ENCODE assay signal across 1 cellular context in the genomic region with DNA sequence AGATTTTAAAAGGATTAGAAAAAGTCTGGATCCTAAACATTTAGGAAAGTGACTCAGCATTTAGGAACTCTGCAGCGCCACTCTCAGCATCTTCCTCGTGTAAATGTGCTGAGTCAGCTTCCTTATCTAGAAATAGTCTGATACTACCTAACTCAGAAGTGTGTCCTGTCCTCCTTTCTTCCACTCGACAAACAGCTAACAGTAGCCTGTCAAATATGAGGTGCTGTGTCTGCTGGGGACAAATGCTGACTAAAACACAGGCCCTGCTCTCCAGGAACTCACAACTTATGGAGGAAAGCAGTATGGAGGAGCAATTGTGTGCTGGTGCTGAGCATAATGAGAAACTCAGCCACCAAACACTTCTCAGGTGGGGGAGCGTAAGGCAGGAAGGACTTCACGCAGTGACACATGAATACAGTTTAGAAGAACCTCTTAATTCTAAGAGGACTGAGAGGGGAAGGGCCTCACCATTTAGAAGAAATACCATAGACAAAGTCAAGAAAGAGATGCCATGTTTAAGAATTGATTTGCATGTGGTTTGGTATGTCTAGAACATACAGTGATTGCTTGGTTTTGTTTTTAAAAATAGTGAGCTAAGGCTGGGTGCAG.
A peak's percentile ranks its signal among the peaks of the same experiment; 100 is the strongest.
TF ChIP-seq lines count a peak whose summit lies in the region.

No MANE protein-coding gene starts in this region.

TF ChIP-seq in IMR-90, 13 proteins besides CTCF, POLR2A, EP300 and RAD21:
- no peak for TF ChIP-seq MAZ (IDR thresholded peaks at IDR 0.05; ENCODE audit: borderline replicate concordance, low read depth, low read length)
- TF ChIP-seq BHLHE40 (IDR thresholded peaks at IDR 0.05; ENCODE audit: low read depth, low read length): no peak
- no peak for TF ChIP-seq RCOR1 (IDR thresholded peaks at IDR 0.05; ENCODE audit: insufficient replicate concordance, low read length)
- TF ChIP-seq, protein P1, sequence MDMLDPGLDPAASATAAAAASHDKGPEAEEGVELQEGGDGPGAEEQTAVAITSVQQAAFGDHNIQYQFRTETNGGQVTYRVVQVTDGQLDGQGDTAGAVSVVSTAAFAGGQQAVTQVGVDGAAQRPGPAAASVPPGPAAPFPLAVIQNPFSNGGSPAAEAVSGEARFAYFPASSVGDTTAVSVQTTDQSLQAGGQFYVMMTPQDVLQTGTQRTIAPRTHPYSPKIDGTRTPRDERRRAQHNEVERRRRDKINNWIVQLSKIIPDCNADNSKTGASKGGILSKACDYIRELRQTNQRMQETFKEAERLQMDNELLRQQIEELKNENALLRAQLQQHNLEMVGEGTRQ (IDR thresholded peaks at IDR 0.05; ENCODE audit: low read depth, low read length): no peak
- peak; percentile 100 for TF ChIP-seq MAFK (IDR thresholded peaks at IDR 0.05; ENCODE audit: low read depth, low read length)
- TF ChIP-seq, protein P2, sequence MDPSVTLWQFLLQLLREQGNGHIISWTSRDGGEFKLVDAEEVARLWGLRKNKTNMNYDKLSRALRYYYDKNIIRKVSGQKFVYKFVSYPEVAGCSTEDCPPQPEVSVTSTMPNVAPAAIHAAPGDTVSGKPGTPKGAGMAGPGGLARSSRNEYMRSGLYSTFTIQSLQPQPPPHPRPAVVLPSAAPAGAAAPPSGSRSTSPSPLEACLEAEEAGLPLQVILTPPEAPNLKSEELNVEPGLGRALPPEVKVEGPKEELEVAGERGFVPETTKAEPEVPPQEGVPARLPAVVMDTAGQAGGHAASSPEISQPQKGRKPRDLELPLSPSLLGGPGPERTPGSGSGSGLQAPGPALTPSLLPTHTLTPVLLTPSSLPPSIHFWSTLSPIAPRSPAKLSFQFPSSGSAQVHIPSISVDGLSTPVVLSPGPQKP (IDR thresholded peaks at IDR 0.05; ENCODE audit: borderline replicate concordance, low read depth, low read length): no peak
- peak; percentile 63; the same call in 1 of the 2 replicates for TF ChIP-seq FOS (IDR thresholded peaks at IDR 0.05; ENCODE audit: low read depth, low read length)
- TF ChIP-seq MXI1 (IDR thresholded peaks at IDR 0.05; ENCODE audit: borderline replicate concordance, low read depth, low read length): no peak
- no peak for TF ChIP-seq RFX5 (IDR thresholded peaks at IDR 0.05; ENCODE audit: low read depth, low read length)
- no peak for TF ChIP-seq SMC3 (IDR thresholded peaks at IDR 0.05; ENCODE audit: low read depth, low read length)
- TF ChIP-seq NFE2L2 (IDR thresholded peaks at IDR 0.05; ENCODE audit: low read depth, low read length): peak; percentile 97
